In the genomic region with DNA sequence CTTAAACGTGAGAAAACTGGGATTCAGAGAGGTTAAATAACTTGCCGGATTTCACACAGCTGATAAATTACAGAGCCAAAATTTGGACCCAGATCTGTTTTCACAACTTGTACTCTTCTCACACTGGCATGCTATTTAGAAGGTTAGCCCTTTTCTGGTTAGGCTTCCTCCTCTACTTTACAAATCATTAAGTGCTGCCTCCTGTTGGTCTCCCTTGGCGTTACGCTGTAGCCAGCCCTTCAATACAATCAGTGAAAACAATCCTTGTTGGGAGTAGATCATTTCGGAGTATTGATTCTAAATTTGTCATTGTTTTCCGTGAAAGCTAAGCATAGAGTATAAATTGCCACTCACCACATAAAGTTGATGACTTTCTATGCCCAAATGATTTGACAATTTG, we compare ENCODE assay signal across 13 cellular contexts.
A peak's percentile ranks its signal among the peaks of the same experiment; 100 is the strongest.
DNase-seq lines count a peak whose midpoint lies in the region; ATAC-seq and TF ChIP-seq lines count a peak whose summit lies in the region.
"Had no signal": no experiment of that assay in that cellular context is flagged by ENCODE, and none has a peak within 500 bp of the region (broad histone marks: within the 10 kb centered on the region; RNA-seq: fewer than 3 reads in every experiment).

No MANE protein-coding gene starts in this region.

- POLR2A ChIA-PET in PC-3 (lab: Charles Lee; ENCODE audit: unreplicated experiment), result no interaction called here

- H3K9me2 ChIP-seq in PC-3 (replicated peaks; ENCODE audit: low read length), result no peaks in the 10 kb centered on the region

- H3K79me2 ChIP-seq in PC-3 (ENCODE audit: low read length), result no peaks in the 10 kb centered on the region

- H3K27me3 ChIP-seq in PC-3 (ENCODE audit: low read length) (no peaks in the 10 kb centered on the region), upper lobe of right lung (no peaks in the 10 kb centered on the region)

- no peak overlapping the region for H2AFZ ChIP-seq in PC-3 (ENCODE audit: low read length)

- no peak for ATAC-seq in PC-3
- ATAC-seq in upper lobe of right lung, result no peak
- ATAC-seq in left lobe of liver, result no peak
- ATAC-seq: esophagus mucosa, Right ventricle myocardium inferior had no signal

- intact Hi-C loops in PC-3 (cut with micrococcal nuclease), result no loop called here
- intact Hi-C loops in upper lobe of right lung (cut with DNase I), result no loop called here

- TF ChIP-seq CTCF in PC-3 (conservative IDR thresholded peaks at IDR 0.05; ENCODE audit: low read depth, low read length), result peak; percentile 49; the same call in 1 of the 2 replicates
- TF ChIP-seq CTCF in epithelial cell of proximal tubule (conservative IDR thresholded peaks at IDR 0.05; ENCODE audit: low read depth, low read length), result peak; percentile 55
- peak; percentile 27 for TF ChIP-seq CTCF in upper lobe of right lung (IDR thresholded peaks at IDR 0.05)

- no peaks in the 10 kb centered on the region for H3K9me3 ChIP-seq in PC-3 (ENCODE audit: low read length)
- H3K9me3 ChIP-seq in upper lobe of right lung, result no peaks in the 10 kb centered on the region

- H4K20me1 ChIP-seq in PC-3 (ENCODE audit: low read length), result no peaks in the 10 kb centered on the region

- no peak overlapping the region for H3K9ac ChIP-seq in PC-3 (ENCODE audit: low read length)

- H3K27ac ChIP-seq in PC-3 (ENCODE audit: low read length) (no peak overlapping the region), upper lobe of right lung (no peak overlapping the region)

- CTCF ChIA-PET in PC-3 (lab: Charles Lee), result no interaction called here

- no peaks in the 10 kb centered on the region for H3K36me3 ChIP-seq in PC-3 (ENCODE audit: low read depth, low read length)
- no peaks in the 10 kb centered on the region for H3K36me3 ChIP-seq in upper lobe of right lung

- H3K4me1 ChIP-seq in PC-3 (ENCODE audit: insufficient read depth, low read length), result no peaks in the 10 kb centered on the region
- H3K4me1 ChIP-seq in upper lobe of right lung, result no peaks in the 10 kb centered on the region

- H3F3A ChIP-seq in PC-3 (ENCODE audit: low read length, unreplicated experiment), result no peaks in the 10 kb centered on the region

- H3K4me2 ChIP-seq in PC-3 (ENCODE audit: low read length), result no peak overlapping the region

- DNase-seq in stimulated activated CD4-positive, alpha-beta T cell treated with anti-CD3 and anti-CD28 coated beads, Interleukin-2, amount 100 ng/mL, for 48 hours, result peak; percentile 26 to 28
- DNase-seq in stimulated activated CD4-positive, alpha-beta T cell treated with anti-CD3 and anti-CD28 coated beads, Interleukin-12 subunit alpha, Interleukin-12 subunit beta, amount 100 ng/mL, for 4 hours, result no peak
- peak; percentile 5 for DNase-seq in PC-3
- no peak for DNase-seq in epithelial cell of proximal tubule (ENCODE audit: low read depth)
- DNase-seq in upper lobe of right lung, result no peak
- no peak for DNase-seq in DMS153 treated with DMSO at 0.1 percent for 48 hours (lab: John Stamatoyannopoulos, UW; ENCODE audit: unreplicated experiment)
- no peak for DNase-seq in left lobe of liver (ENCODE audit: low spot score)
- DNase-seq in T-helper 1 cell, result no peak
- DNase-seq: COR-L47, mammary epithelial cell, NCI-H1417 had no signal

- BruUV-seq in PC-3 (replicated peaks; lab: Mats Ljungman, UMichigan), result no TSS peak

- H3K4me3 ChIP-seq in PC-3 (ENCODE audit: low read length), result no peak overlapping the region
- H3K4me3 ChIP-seq in epithelial cell of proximal tubule (ENCODE audit: low read depth, low read length), result no peak overlapping the region
- H3K4me3 ChIP-seq in upper lobe of right lung, result no peak overlapping the region

Comparison
In these comparisons a context has a peak if more than half of its experiments do, and no peak if none do; other contexts are left out.
1. DNase-seq: peak in stimulated activated CD4-positive, alpha-beta T cell treated with anti-CD3 and anti-CD28 coated beads, Interleukin-2, amount 100 ng/mL, for 48 hours (2 of 2) and PC-3 (single experiment); none in stimulated activated CD4-positive, alpha-beta T cell treated with anti-CD3 and anti-CD28 coated beads, Interleukin-12 subunit alpha, Interleukin-12 subunit beta, amount 100 ng/mL, for 4 hours (single experiment), epithelial cell of proximal tubule (single experiment), upper lobe of right lung (single experiment), DMS153 treated with DMSO at 0.1 percent for 48 hours (single experiment), left lobe of liver (single experiment) and T-helper 1 cell (0 of 5).
2. Peak in every context shown above with its lines, with median percentiles within 50 percentile points of each other: CTCF ChIP-seq.